In the genomic region with DNA sequence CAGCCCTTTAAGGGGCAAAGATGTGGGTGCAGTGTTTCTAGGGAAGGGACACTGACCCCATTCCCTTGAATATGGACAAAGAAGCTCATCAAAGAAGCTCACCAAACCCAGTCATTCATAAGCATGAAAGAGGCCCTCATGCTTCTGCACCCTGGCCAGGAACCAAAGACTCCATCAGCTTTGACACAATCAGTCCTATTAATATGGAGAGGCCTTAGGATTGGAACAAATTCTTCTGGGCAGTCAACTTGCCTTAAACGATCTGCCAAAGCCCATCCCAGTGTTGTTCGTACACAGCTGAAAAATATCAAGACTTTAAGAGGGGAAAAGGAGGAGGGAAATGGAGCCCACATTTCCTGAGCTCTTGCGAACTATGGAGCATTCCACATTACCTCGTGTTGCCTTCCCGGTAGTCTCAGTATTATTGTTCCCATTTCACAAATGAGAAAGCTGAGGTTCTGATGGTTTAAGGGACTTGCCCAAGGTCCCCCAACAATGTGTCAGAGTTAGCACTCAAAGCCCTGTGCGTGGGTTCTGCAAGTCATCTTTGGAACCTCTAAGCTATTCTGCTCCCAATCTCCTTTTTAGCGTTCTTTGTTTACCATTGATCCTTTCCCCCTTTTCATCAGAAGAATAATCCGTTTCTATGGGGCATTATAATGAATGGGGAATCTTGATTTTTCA, we compare ENCODE assay signal across 23 cellular contexts.
DNase-seq lines count a peak whose midpoint lies in the region; ATAC-seq, FAIRE-seq and TF ChIP-seq lines count a peak whose summit lies in the region.
"Had no signal": no experiment of that assay in that cellular context is flagged by ENCODE, and none has a peak within 500 bp of the region (broad histone marks: within the 10 kb centered on the region; RNA-seq: fewer than 3 reads in every experiment).

No MANE protein-coding gene starts in this region.

- H3K4me1 ChIP-seq in astrocyte (ENCODE audit: insufficient read depth, low read length) = peaks cover 11% of the 10 kb centered on the region

- H3K27ac ChIP-seq in astrocyte (ENCODE audit: low read depth, low read length) = no peak overlapping the region
- H3K27ac ChIP-seq: GM23248 had no signal

- no peaks in the 10 kb centered on the region for H4K20me1 ChIP-seq in astrocyte (ENCODE audit: insufficient read depth, low read length)

- H3K4me1 Mint-ChIP-seq in astrocyte (ENCODE audit: low read depth, unreplicated experiment) = peaks cover 6% of the 10 kb centered on the region
- H3K4me1 Mint-ChIP-seq: activated naive CD8-positive, alpha-beta T cell treated with anti-CD3 and anti-CD28 coated beads, Interleukin-2, amount 10 ng/mL, durations not matched to agents 7 days and 5 days; CD4-positive, CD25-positive, alpha-beta regulatory T cell; endodermal cell; stimulated activated naive CD8-positive, alpha-beta T cell treated with anti-CD3 and anti-CD28 coated beads, Interleukin-15, amount 100 ng/mL, for 72 hours had no signal

- ATAC-seq in sciatic nerve = peak; percentile 58
- no peak for ATAC-seq in GM18519 (IDR thresholded peaks at IDR 0.05; ENCODE audit: low FRiP score, unreplicated experiment)
- ATAC-seq: PC-3; stimulated activated naive CD8-positive, alpha-beta T cell treated with anti-CD3 and anti-CD28 coated beads, Interleukin-15, amount 100 ng/mL, for 72 hours had no signal

- no peaks in the 10 kb centered on the region for H3K27me3 ChIP-seq in astrocyte (ENCODE audit: insufficient read depth, low read length)
- H3K27me3 ChIP-seq: transverse colon had no signal

- H3K79me2 ChIP-seq in astrocyte (ENCODE audit: insufficient read depth, low read length) = no peaks in the 10 kb centered on the region

- H2AFZ ChIP-seq in astrocyte (ENCODE audit: low read depth, low read length) = no peak overlapping the region
- H2AFZ ChIP-seq: GM23248 had no signal

- intact Hi-C loops in sciatic nerve (cut with DNase I) = no loop called here

- no peak overlapping the region for H3K4me2 ChIP-seq in astrocyte (ENCODE audit: low read length)

- H3K4me3 ChIP-seq in astrocyte (ENCODE audit: insufficient read depth, low read depth, low read length) = no peak overlapping the region
- H3K4me3 ChIP-seq: GM23248, heart right ventricle, transverse colon had no signal

- H3K9me3 ChIP-seq in astrocyte (ENCODE audit: insufficient read depth, low read depth, low read length) = no peaks in the 10 kb centered on the region
- H3K9me3 ChIP-seq: heart right ventricle, transverse colon had no signal

- DNase-seq in NCI-H446 (lab: John Stamatoyannopoulos, UW) = peak; percentile 53 to 71
- no peak for DNase-seq in astrocyte (ENCODE audit: low read depth)
- peak; percentile 57 for DNase-seq in inferior parietal cortex (ENCODE audit: extremely low spot score)
- DNase-seq in sciatic nerve (ENCODE audit: low spot score) = no peak
- no peak for DNase-seq in stimulated activated CD4-positive, alpha-beta T cell treated with anti-CD3 and anti-CD28 coated beads, Interleukin-4, amount 100 ng/mL, for 1 hour
- DNase-seq in NCI-H82 (lab: John Stamatoyannopoulos, UW) = no peak
- DNase-seq in HUDEP-2 (lab: John Stamatoyannopoulos, UW; ENCODE audit: unreplicated experiment in 76 of 76) = no peak
- DNase-seq: activated CD4-positive, alpha-beta T cell treated with anti-CD3 and anti-CD28 coated beads for 48 hours; activated naive CD8-positive, alpha-beta T cell treated with anti-CD3 and anti-CD28 coated beads, Interleukin-2, amount 10 ng/mL, durations not matched to agents 7 days and 5 days; CD4-positive, CD25-positive, alpha-beta regulatory T cell; GF-D8; GM23248; heart right ventricle; Kasumi-1; NCI-H187 treated with DMSO at 0.1 percent for 48 hours; NCI-H226; PC-3; stimulated activated CD4-positive, alpha-beta T cell treated with anti-CD3 and anti-CD28 coated beads, Interleukin-4, amount 100 ng/mL, for 4 hours; stimulated activated naive CD8-positive, alpha-beta T cell treated with anti-CD3 and anti-CD28 coated beads, Interleukin-15, amount 100 ng/mL, for 72 hours; T-helper 2 cell; transverse colon had no signal

- no peak overlapping the region for H3K4me3 Mint-ChIP-seq in astrocyte (ENCODE audit: unreplicated experiment)
- H3K4me3 Mint-ChIP-seq: activated naive CD8-positive, alpha-beta T cell treated with anti-CD3 and anti-CD28 coated beads, Interleukin-2, amount 10 ng/mL, durations not matched to agents 7 days and 5 days; CD4-positive, CD25-positive, alpha-beta regulatory T cell; endodermal cell; stimulated activated naive CD8-positive, alpha-beta T cell treated with anti-CD3 and anti-CD28 coated beads, Interleukin-15, amount 100 ng/mL, for 72 hours had no signal

- peaks cover 3% of the 10 kb centered on the region for H3K9me3 Mint-ChIP-seq in astrocyte (ENCODE audit: unreplicated experiment)
- H3K9me3 Mint-ChIP-seq: activated naive CD8-positive, alpha-beta T cell treated with anti-CD3 and anti-CD28 coated beads, Interleukin-2, amount 10 ng/mL, durations not matched to agents 7 days and 5 days; stimulated activated naive CD8-positive, alpha-beta T cell treated with anti-CD3 and anti-CD28 coated beads, Interleukin-15, amount 100 ng/mL, for 72 hours had no signal

- TF ChIP-seq CTCF in astrocyte (IDR thresholded peaks at IDR 0.05; ENCODE audit: insufficient read depth, low read depth, low read length) = no peak

- H3K27me3 Mint-ChIP-seq in astrocyte (ENCODE audit: low read depth, unreplicated experiment) = peaks cover 20% of the 10 kb centered on the region
- H3K27me3 Mint-ChIP-seq: CD4-positive, CD25-positive, alpha-beta regulatory T cell; stimulated activated naive CD8-positive, alpha-beta T cell treated with anti-CD3 and anti-CD28 coated beads, Interleukin-15, amount 100 ng/mL, for 72 hours had no signal

- no peaks in the 10 kb centered on the region for H3K36me3 Mint-ChIP-seq in astrocyte (ENCODE audit: low read depth, unreplicated experiment)
- H3K36me3 Mint-ChIP-seq: activated naive CD8-positive, alpha-beta T cell treated with anti-CD3 and anti-CD28 coated beads, Interleukin-2, amount 10 ng/mL, durations not matched to agents 7 days and 5 days; CD4-positive, CD25-positive, alpha-beta regulatory T cell had no signal

- FAIRE-seq in astrocyte (lab: Jason Lieb, UNC) = peak; percentile 49

- H3K36me3 ChIP-seq in astrocyte (ENCODE audit: insufficient read depth, low read length) = no peaks in the 10 kb centered on the region
- H3K36me3 ChIP-seq: heart right ventricle, transverse colon had no signal

- H3K27ac Mint-ChIP-seq in astrocyte (ENCODE audit: unreplicated experiment) = no peak overlapping the region
- H3K27ac Mint-ChIP-seq: activated naive CD8-positive, alpha-beta T cell treated with anti-CD3 and anti-CD28 coated beads, Interleukin-2, amount 10 ng/mL, durations not matched to agents 7 days and 5 days; CD4-positive, CD25-positive, alpha-beta regulatory T cell; endodermal cell had no signal

- no peak overlapping the region for H3K9ac ChIP-seq in astrocyte (ENCODE audit: low read length)
- H3K9ac ChIP-seq: GM23248 had no signal

Comparison
In these comparisons a context has a peak if more than half of its experiments do, and no peak if none do; other contexts are left out.
1. DNase-seq: peak in NCI-H446 (2 of 2) and inferior parietal cortex (single experiment); none in astrocyte (single experiment), sciatic nerve (single experiment), stimulated activated CD4-positive, alpha-beta T cell treated with anti-CD3 and anti-CD28 coated beads, Interleukin-4, amount 100 ng/mL, for 1 hour (single experiment), NCI-H82 (single experiment) and HUDEP-2 (0 of 76).